25 cellular contexts compared by ENCODE assay signal in the genomic region with DNA sequence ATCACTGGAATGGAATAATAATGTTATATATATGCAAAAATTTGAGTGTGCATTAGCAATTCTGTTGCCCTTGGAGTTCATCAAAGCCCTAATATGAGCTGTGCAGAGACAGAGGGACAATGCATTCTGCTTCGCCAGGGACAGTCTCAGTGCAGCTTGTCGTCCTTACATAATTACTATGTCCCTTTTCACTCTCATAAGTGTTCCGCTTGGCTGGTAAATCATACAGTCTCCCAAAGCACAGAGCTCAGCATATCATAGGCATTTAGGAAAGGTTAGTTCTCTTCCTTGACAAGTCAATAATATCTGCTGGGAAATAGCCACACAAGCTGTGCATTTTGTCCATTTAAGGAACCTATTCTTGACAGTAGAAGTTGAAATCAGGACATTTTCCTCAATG. TPM values are rescaled to one million over a fixed set of nuclear protein-coding genes. Genes with fewer than 3 reads are reported as not detected.
DNase-seq lines count a peak whose midpoint lies in the region; ATAC-seq and FAIRE-seq lines count a peak whose summit lies in the region.
"Had no signal": no experiment of that assay in that cellular context is flagged by ENCODE, and none has a peak within 500 bp of the region (broad histone marks: within the 10 kb centered on the region; RNA-seq: fewer than 3 reads in every experiment).

No MANE protein-coding gene starts in this region.

- peak; percentile 78 for FAIRE-seq in islet of Langerhans (lab: Jason Lieb, UNC)
- FAIRE-seq: keratinocyte had no signal

- H3K4me3 Mint-ChIP-seq in activated CD4-positive, alpha-beta T cell treated with anti-CD3 and anti-CD28 coated beads, Interleukin-2, amount 10 ng/mL, durations not matched to agents 24 days and 14 days, result no peak overlapping the region
- H3K4me3 Mint-ChIP-seq: activated CD8-positive, alpha-beta memory T cell treated with anti-CD3 and anti-CD28 coated beads, Interleukin-2, amount 10 ng/mL, durations not matched to agents 7 days and 5 days; activated naive CD8-positive, alpha-beta T cell treated with anti-CD3 and anti-CD28 coated beads, Interleukin-2, amount 50 U/mL, for 24 hours; activated T-helper 17 cell treated with anti-CD3 and anti-CD28 coated beads, Interleukin-2, amount 50 U/mL, for 72 hours; CD4-positive, alpha-beta T cell; naive thymus-derived CD4-positive, alpha-beta T cell had no signal

- H3K36me3 Mint-ChIP-seq in activated CD4-positive, alpha-beta T cell treated with anti-CD3 and anti-CD28 coated beads, Interleukin-2, amount 10 ng/mL, durations not matched to agents 24 days and 14 days (ENCODE audit: low read depth), result no peaks in the 10 kb centered on the region
- H3K36me3 Mint-ChIP-seq: activated CD8-positive, alpha-beta memory T cell treated with anti-CD3 and anti-CD28 coated beads, Interleukin-2, amount 10 ng/mL, durations not matched to agents 7 days and 5 days had no signal

- peak; percentile 86 for DNase-seq in DMS79 (lab: John Stamatoyannopoulos, UW)
- peak; percentile 52 to 68 for DNase-seq in NCI-H187 (lab: John Stamatoyannopoulos, UW)
- peak; percentile 96 for DNase-seq in NCI-H69 (lab: John Stamatoyannopoulos, UW)
- DNase-seq in activated CD4-positive, alpha-beta T cell treated with anti-CD3 and anti-CD28 coated beads, Interleukin-2, amount 10 ng/mL, durations not matched to agents 24 days and 14 days, result no peak
- DNase-seq in NCI-H1048 (lab: John Stamatoyannopoulos, UW), result no peak
- DNase-seq: activated CD8-positive, alpha-beta memory T cell treated with anti-CD3 and anti-CD28 coated beads, Interleukin-2, amount 10 ng/mL, durations not matched to agents 7 days and 5 days; activated naive CD8-positive, alpha-beta T cell treated with anti-CD3 and anti-CD28 coated beads, Interleukin-2, amount 50 U/mL, for 24 hours; brain microvascular endothelial cell; CD4-positive, alpha-beta T cell; dermis blood vessel endothelial cell; hypothalamus; naive thymus-derived CD4-positive, alpha-beta T cell; NCI-H82; T1000 had no signal

- intact Hi-C loops in activated CD4-positive, alpha-beta T cell treated with anti-CD3 and anti-CD28 coated beads, Interleukin-2, amount 10 ng/mL, durations not matched to agents 24 days and 14 days (cut with micrococcal nuclease), result no loop called here

- peaks cover 1% of the 10 kb centered on the region for H3K9me3 Mint-ChIP-seq in activated CD4-positive, alpha-beta T cell treated with anti-CD3 and anti-CD28 coated beads, Interleukin-2, amount 10 ng/mL, durations not matched to agents 24 days and 14 days

- no peaks in the 10 kb centered on the region for H3K4me1 Mint-ChIP-seq in activated CD4-positive, alpha-beta T cell treated with anti-CD3 and anti-CD28 coated beads, Interleukin-2, amount 10 ng/mL, durations not matched to agents 24 days and 14 days
- H3K4me1 Mint-ChIP-seq: activated naive CD8-positive, alpha-beta T cell treated with anti-CD3 and anti-CD28 coated beads, Interleukin-2, amount 50 U/mL, for 24 hours; activated T-helper 17 cell treated with anti-CD3 and anti-CD28 coated beads, Interleukin-2, amount 50 U/mL, for 72 hours; naive thymus-derived CD4-positive, alpha-beta T cell had no signal

- ATAC-seq in HG03378 (IDR thresholded peaks at IDR 0.05; ENCODE audit: unreplicated experiment), result no peak
- no peak for ATAC-seq in HG03457 (IDR thresholded peaks at IDR 0.05; ENCODE audit: unreplicated experiment)
- ATAC-seq: activated CD4-positive, CD25-positive, alpha-beta regulatory T cell treated with anti-CD3 and anti-CD28 coated beads, Interleukin-2, amount 50 U/mL, for 24 hours; activated CD8-positive, alpha-beta memory T cell treated with anti-CD3 and anti-CD28 coated beads, Interleukin-2, amount 10 ng/mL, durations not matched to agents 7 days and 5 days; activated naive CD8-positive, alpha-beta T cell treated with anti-CD3 and anti-CD28 coated beads, Interleukin-2, amount 50 U/mL, for 24 hours; activated T-helper 17 cell treated with anti-CD3 and anti-CD28 coated beads, Interleukin-2, amount 50 U/mL, for 72 hours; naive thymus-derived CD4-positive, alpha-beta T cell; Panc1; sciatic nerve had no signal

- no peak overlapping the region for H3K27ac Mint-ChIP-seq in activated CD4-positive, alpha-beta T cell treated with anti-CD3 and anti-CD28 coated beads, Interleukin-2, amount 10 ng/mL, durations not matched to agents 24 days and 14 days
- H3K27ac Mint-ChIP-seq: activated CD8-positive, alpha-beta memory T cell treated with anti-CD3 and anti-CD28 coated beads, Interleukin-2, amount 10 ng/mL, durations not matched to agents 7 days and 5 days; activated naive CD8-positive, alpha-beta T cell treated with anti-CD3 and anti-CD28 coated beads, Interleukin-2, amount 50 U/mL, for 24 hours; activated T-helper 17 cell treated with anti-CD3 and anti-CD28 coated beads, Interleukin-2, amount 50 U/mL, for 72 hours; CD4-positive, alpha-beta T cell; naive thymus-derived CD4-positive, alpha-beta T cell had no signal

- no peaks in the 10 kb centered on the region for H3K27me3 Mint-ChIP-seq in activated CD4-positive, alpha-beta T cell treated with anti-CD3 and anti-CD28 coated beads, Interleukin-2, amount 10 ng/mL, durations not matched to agents 24 days and 14 days
- H3K27me3 Mint-ChIP-seq: activated CD8-positive, alpha-beta memory T cell treated with anti-CD3 and anti-CD28 coated beads, Interleukin-2, amount 10 ng/mL, durations not matched to agents 7 days and 5 days; activated T-helper 17 cell treated with anti-CD3 and anti-CD28 coated beads, Interleukin-2, amount 50 U/mL, for 72 hours; CD4-positive, alpha-beta T cell had no signal

RNA-seq across cellular contexts. Expression of a gene that starts 30.7 kb away (rescaled TPM):
- total RNA-seq in activated CD4-positive, alpha-beta T cell treated with anti-CD3 and anti-CD28 coated beads, Interleukin-2, amount 10 ng/mL, durations not matched to agents 24 days and 14 days, result not detected in 2 replicates
- total RNA-seq: activated CD8-positive, alpha-beta memory T cell treated with anti-CD3 and anti-CD28 coated beads, Interleukin-2, amount 10 ng/mL, durations not matched to agents 7 days and 5 days; activated T-helper 17 cell treated with anti-CD3 and anti-CD28 coated beads, Interleukin-2, amount 50 U/mL, for 72 hours; CD4-positive, alpha-beta T cell; dermis blood vessel endothelial cell; fibroblast of villous mesenchyme; HT-29; naive thymus-derived CD4-positive, alpha-beta T cell; osteocyte had no signal

Comparison
In these comparisons a context has a peak if more than half of its experiments do, and no peak if none do; other contexts are left out.
1. DNase-seq: peak in DMS79 (single experiment), NCI-H187 (2 of 2) and NCI-H69 (single experiment); none in activated CD4-positive, alpha-beta T cell treated with anti-CD3 and anti-CD28 coated beads, Interleukin-2, amount 10 ng/mL, durations not matched to agents 24 days and 14 days (single experiment) and NCI-H1048 (single experiment).